ENCODE assay signal across 8 cellular contexts in genomic region chr11:128694618-128695481, GRCh38. TPM values are rescaled to one million over a fixed set of nuclear protein-coding genes. Genes with fewer than 3 reads are reported as not detected.
DNase-seq lines count a peak whose midpoint lies in the region; ATAC-seq and TF ChIP-seq lines count a peak whose summit lies in the region.

No MANE protein-coding gene starts in this region.

- H3K4me3 ChIP-seq in HEK293 (ENCODE audit: low read depth, low read length), result peak overlapping the region; percentile 63

- peak overlapping the region; percentile 88 for H3K4me3 Mint-ChIP-seq in T-helper 1 cell treated with Interleukin-12 subunit alpha and Interleukin-12 subunit beta and Interleukin-4 antibody, amounts not matched to agents 30 μg/mL and 1 μg/mL, for 36 hours
- peak overlapping the region; percentile 96 for H3K4me3 Mint-ChIP-seq in effector memory CD8-positive, alpha-beta T cell
- peak overlapping the region; percentile 98 for H3K4me3 Mint-ChIP-seq in natural killer cell

- peaks cover 0 to 5% of the 10 kb centered on the region in 2 experiments; a peak in 1 of 3 replicates for H3K36me3 ChIP-seq in HEK293 (ENCODE audit: control insufficient read depth in 2 of 2, insufficient read depth in 1 of 2, low read length in 2 of 2)

- H3K9me3 Mint-ChIP-seq in T-helper 1 cell treated with Interleukin-12 subunit alpha and Interleukin-12 subunit beta and Interleukin-4 antibody, amounts not matched to agents 30 μg/mL and 1 μg/mL, for 36 hours, result no peaks in the 10 kb centered on the region
- H3K9me3 Mint-ChIP-seq in effector memory CD8-positive, alpha-beta T cell, result no peaks in the 10 kb centered on the region
- H3K9me3 Mint-ChIP-seq in natural killer cell, result peaks cover 0 to 3% of the 10 kb centered on the region in 2 donors

- H3K27ac Mint-ChIP-seq in T-helper 1 cell treated with Interleukin-12 subunit alpha and Interleukin-12 subunit beta and Interleukin-4 antibody, amounts not matched to agents 30 μg/mL and 1 μg/mL, for 36 hours, result peak overlapping the region; percentile 97
- H3K27ac Mint-ChIP-seq in effector memory CD8-positive, alpha-beta T cell, result peak overlapping the region; percentile 99
- H3K27ac Mint-ChIP-seq in natural killer cell, result peak overlapping the region; percentile 89 to 99

- H3K27ac ChIP-seq in HEK293 (ENCODE audit: extremely low read depth, low read depth, low read length), result peak overlapping the region; percentile 73; the same call in 1 of the 2 replicates

- H3K9me3 ChIP-seq in HEK293 (ENCODE audit: control insufficient read depth, insufficient read depth, low read depth, low read length), result no peaks in the 10 kb centered on the region

- peaks cover 47% of the 10 kb centered on the region for H3K4me1 Mint-ChIP-seq in T-helper 1 cell treated with Interleukin-12 subunit alpha and Interleukin-12 subunit beta and Interleukin-4 antibody, amounts not matched to agents 30 μg/mL and 1 μg/mL, for 36 hours (ENCODE audit: low read depth)
- H3K4me1 Mint-ChIP-seq in effector memory CD8-positive, alpha-beta T cell (ENCODE audit: low read depth in 2 of 2), result peaks cover 41 to 48% of the 10 kb centered on the region in 2 donors
- peaks cover 59 to 70% of the 10 kb centered on the region in 2 donors for H3K4me1 Mint-ChIP-seq in natural killer cell

- H3K27me3 Mint-ChIP-seq in T-helper 1 cell treated with Interleukin-12 subunit alpha and Interleukin-12 subunit beta and Interleukin-4 antibody, amounts not matched to agents 30 μg/mL and 1 μg/mL, for 36 hours (ENCODE audit: low read depth), result peaks cover 31% of the 10 kb centered on the region
- no peaks in the 10 kb centered on the region for H3K27me3 Mint-ChIP-seq in effector memory CD8-positive, alpha-beta T cell
- peaks cover 0 to 8% of the 10 kb centered on the region in 2 donors for H3K27me3 Mint-ChIP-seq in natural killer cell (ENCODE audit: low read depth in 2 of 2)

- POLR2A ChIA-PET in HEK293 (lab: Yijun Ruan, JAX), result no interaction called here

- ATAC-seq in effector memory CD8-positive, alpha-beta T cell (replicated peaks), result peak; percentile 7
- peak; percentile 11 to 35 (median 25) for ATAC-seq in natural killer cell

- no peaks in the 10 kb centered on the region for H3K4me1 ChIP-seq in HEK293 (ENCODE audit: control insufficient read depth, insufficient read depth, low read length)

- H3K36me3 Mint-ChIP-seq in T-helper 1 cell treated with Interleukin-12 subunit alpha and Interleukin-12 subunit beta and Interleukin-4 antibody, amounts not matched to agents 30 μg/mL and 1 μg/mL, for 36 hours (ENCODE audit: low read depth), result peaks cover 23% of the 10 kb centered on the region
- H3K36me3 Mint-ChIP-seq in effector memory CD8-positive, alpha-beta T cell (ENCODE audit: insufficient read depth), result peaks cover 46% of the 10 kb centered on the region
- no peaks in the 10 kb centered on the region for H3K36me3 Mint-ChIP-seq in natural killer cell

- no peak for TF ChIP-seq CTCF in HEK293 (tag by site-specific recombination; IDR thresholded peaks at IDR 0.05)
- no peak for TF ChIP-seq CTCF in natural killer cell (IDR thresholded peaks at IDR 0.05)

- intact Hi-C loops in natural killer cell (cut with micrococcal nuclease), result loop anchor here (2.0 to 10.0 kb wide), 4 partner anchors 37 to 222 kb away; no protein-coding TSS in a partner anchor

- DNase-seq in EL (peak; percentile 39), natural killer cell (no peak), OCI-M2 (lab: John Stamatoyannopoulos, UW; ENCODE audit: unreplicated experiment) (no peak), C1 segment of cervical spinal cord (lab: John Stamatoyannopoulos, UW) (no peak), NCI-H2196 treated with DMSO at 0.1 percent for 48 hours (lab: John Stamatoyannopoulos, UW; ENCODE audit: unreplicated experiment) (no peak)
- DNase-seq in effector memory CD8-positive, alpha-beta T cell, result peak in 1 of 3 experiments; percentile 29

- CTCF ChIA-PET in HEK293 (lab: Yijun Ruan, JAX), result no interaction called here

TF ChIP-seq in HEK293, 187 proteins besides CTCF, POLR2A, EP300 and RAD21:
- 0 out of 2 replicates have a peak, but pooled peaks have one; percentile 49 for TF ChIP-seq ZSCAN30 (tag by site-specific recombination; IDR thresholded peaks at IDR 0.05)
- no peak for TF ChIP-seq ZSCAN23 (tag by site-specific recombination; IDR thresholded peaks at IDR 0.05)
- 0 out of 2 replicates have a peak, but pooled peaks have one; percentile 3 for TF ChIP-seq EGR2 (tag by site-specific recombination; IDR thresholded peaks at IDR 0.05; ENCODE audit: low read depth)
- TF ChIP-seq ZNF624 (tag by site-specific recombination; IDR thresholded peaks at IDR 0.05), result no peak
- 0 out of 2 replicates have a peak, but pooled peaks have one; percentile 46 for TF ChIP-seq ZBTB7A (tag by site-specific recombination; IDR thresholded peaks at IDR 0.05; ENCODE audit: low read depth)
- TF ChIP-seq ZBTB26 (tag by site-specific recombination; optimal IDR thresholded peaks at IDR 0.05), result peak; percentile 15
- TF ChIP-seq ZBTB6 (tag by site-specific recombination; IDR thresholded peaks at IDR 0.05), result peak; percentile 86
- peak; percentile 21; the same call in 1 of the 2 replicates for TF ChIP-seq ZFHX2 (tag by site-specific recombination; conservative IDR thresholded peaks at IDR 0.05)
- TF ChIP-seq FEZF1 (tag by site-specific recombination; IDR thresholded peaks at IDR 0.05), result no peak

RNA-seq across cellular contexts. Expression of gene FLI1, which starts 1.0 kb away (rescaled TPM):
- total RNA-seq in natural killer cell, result 100 to 1,000 TPM; 123 to 157 (median 148) TPM
